In the genomic region with DNA sequence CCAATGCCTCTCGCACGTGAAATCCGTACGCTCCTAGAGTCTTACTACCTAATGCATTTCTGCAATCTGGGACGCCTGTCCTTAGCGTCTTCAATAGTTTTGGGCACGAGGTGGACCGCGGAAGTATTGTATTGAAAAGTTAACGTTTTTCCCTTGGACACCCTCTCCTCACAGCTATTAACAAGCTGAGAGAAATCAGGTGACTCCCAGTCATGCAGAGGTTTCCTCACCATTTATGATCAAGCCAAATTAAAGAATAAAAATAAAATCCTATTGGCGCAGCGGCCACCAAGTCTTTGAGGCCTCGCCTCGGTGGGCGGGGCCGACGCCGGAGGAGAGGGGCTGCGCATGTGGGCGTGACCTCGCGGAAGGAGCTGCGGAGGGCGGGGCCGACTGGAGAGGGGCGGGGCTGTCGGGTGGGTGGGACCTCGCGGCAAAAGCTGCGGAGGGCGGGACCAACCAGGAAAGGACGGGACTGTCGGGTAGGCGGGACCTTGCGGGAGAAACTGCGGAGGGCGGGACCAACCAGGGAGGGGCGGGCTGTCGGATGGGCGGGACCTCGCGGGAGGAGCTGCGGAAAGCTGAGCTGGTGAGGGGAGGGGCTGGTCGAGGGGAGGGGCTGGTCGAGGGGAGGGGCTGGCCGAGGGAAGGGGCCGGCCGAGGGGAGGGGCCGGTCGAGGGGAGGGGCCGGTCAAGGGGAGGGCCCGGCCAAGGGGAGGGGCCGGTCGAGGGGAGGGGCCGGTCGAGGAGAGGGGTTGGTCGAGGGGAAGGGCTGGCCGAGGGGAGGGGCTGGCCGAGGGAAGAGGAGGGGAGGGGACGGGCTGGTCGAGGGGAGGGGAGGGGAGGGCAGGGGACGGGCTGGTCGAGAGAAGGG, we compare ENCODE assay signal across 1 cellular context.
A peak's percentile ranks its signal among the peaks of the same experiment; 100 is the strongest.
TF ChIP-seq lines count a peak whose summit lies in the region.

No MANE protein-coding gene starts in this region.

TF ChIP-seq in GM12878, 131 proteins besides CTCF, POLR2A, EP300 and RAD21 (continued from another document):
- TF ChIP-seq, protein P1, sequence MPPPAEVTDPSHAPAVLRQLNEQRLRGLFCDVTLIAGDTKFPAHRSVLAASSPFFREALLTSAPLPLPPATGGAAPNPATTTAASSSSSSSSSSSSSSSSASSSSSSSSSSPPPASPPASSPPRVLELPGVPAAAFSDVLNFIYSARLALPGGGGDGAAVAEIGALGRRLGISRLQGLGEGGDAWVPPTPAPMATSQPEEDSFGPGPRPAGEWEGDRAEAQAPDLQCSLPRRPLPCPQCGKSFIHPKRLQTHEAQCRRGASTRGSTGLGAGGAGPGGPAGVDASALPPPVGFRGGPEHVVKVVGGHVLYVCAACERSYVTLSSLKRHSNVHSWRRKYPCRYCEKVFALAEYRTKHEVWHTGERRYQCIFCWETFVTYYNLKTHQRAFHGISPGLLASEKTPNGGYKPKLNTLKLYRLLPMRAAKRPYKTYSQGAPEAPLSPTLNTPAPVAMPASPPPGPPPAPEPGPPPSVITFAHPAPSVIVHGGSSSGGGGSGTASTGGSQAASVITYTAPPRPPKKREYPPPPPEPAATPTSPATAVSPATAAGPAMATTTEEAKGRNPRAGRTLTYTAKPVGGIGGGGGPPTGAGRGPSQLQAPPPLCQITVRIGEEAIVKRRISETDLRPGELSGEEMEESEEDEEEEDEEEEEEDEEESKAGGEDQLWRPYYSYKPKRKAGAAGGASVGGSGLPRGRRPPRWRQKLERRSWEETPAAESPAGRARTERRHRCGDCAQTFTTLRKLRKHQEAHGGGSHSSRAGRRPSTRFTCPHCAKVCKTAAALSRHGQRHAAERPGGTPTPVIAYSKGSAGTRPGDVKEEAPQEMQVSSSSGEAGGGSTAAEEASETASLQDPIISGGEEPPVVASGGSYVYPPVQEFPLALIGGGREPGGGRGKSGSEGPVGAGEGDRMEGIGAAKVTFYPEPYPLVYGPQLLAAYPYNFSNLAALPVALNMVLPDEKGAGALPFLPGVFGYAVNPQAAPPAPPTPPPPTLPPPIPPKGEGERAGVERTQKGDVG (CRISPR knock-in tag; IDR thresholded peaks at IDR 0.05), result no peak
- TF ChIP-seq ZNF24 (IDR thresholded peaks at IDR 0.05) (no peak), HDGF (IDR thresholded peaks at IDR 0.05) (peak; percentile 34; the same call in 1 of the 2 replicates), SP1 (IDR thresholded peaks at IDR 0.05; ENCODE audit: low read depth, low read length) (peak; percentile 43)
TF ChIP-seq in GM12878: peak in this region for 4.
